ENCODE assay signal across 8 cellular contexts in genomic region chr12:120368789-120369475, GRCh38. TPM values are rescaled to one million over a fixed set of nuclear protein-coding genes. Genes with fewer than 3 reads are reported as not detected.
A peak's percentile ranks its signal among the peaks of the same experiment; 100 is the strongest.
DNase-seq lines count a peak whose midpoint lies in the region; ATAC-seq and TF ChIP-seq lines count a peak whose summit lies in the region.

Gene MSI1, minus strand, starts transcription at chr12:120369164. Its CDS starts 73 bp downstream, at chr12:120369091.

- peaks cover 33% of the 10 kb centered on the region for H3K27me3 ChIP-seq in mammary epithelial cell (ENCODE audit: insufficient read depth, low read length)
- no peaks in the 10 kb centered on the region for H3K27me3 ChIP-seq in vagina

- no peak within 1 kb of the TSS for H3K9ac ChIP-seq in mammary epithelial cell (ENCODE audit: insufficient read depth, low read length)

- intact Hi-C loops in Right ventricle myocardium superior (cut with DNase I) = no loop called here
- intact Hi-C loops in Right ventricle myocardium inferior (cut with DNase I) = no loop called here
- intact Hi-C loops in mammary epithelial cell (cut with micrococcal nuclease) = no loop called here
- intact Hi-C loops in vagina (cut with DNase I) = no loop called here

- H3K27ac ChIP-seq in mammary epithelial cell (ENCODE audit: insufficient read depth, low read depth, low read length) = no peak within 1 kb of the TSS
- peak within 1 kb of the TSS; percentile 10 for H3K27ac ChIP-seq in mesodermal cell (ENCODE audit: low read depth, low read length, severe bottlenecking)
- no peak within 1 kb of the TSS for H3K27ac ChIP-seq in vagina

- WGBS in mammary epithelial cell (ENCODE audit: low coverage, missing lambda C conversion rate) = no CpG with 5 or more reads among the region's 108 CpGs
- 0% methylated on average over 52 to 63 of the region's 108 CpGs for WGBS in mesodermal cell (ENCODE audit: insufficient coverage in 2 of 2), 2 experiments

- H3K4me1 ChIP-seq in mammary epithelial cell (ENCODE audit: insufficient read depth, low read length) (no peaks in the 10 kb centered on the region), mesodermal cell (ENCODE audit: control insufficient read depth, insufficient read depth, low read length, poor library complexity, severe bottlenecking) (peaks cover 14% of the 10 kb centered on the region), vagina (peaks cover 19% of the 10 kb centered on the region)

- no peaks in the 10 kb centered on the region for H3K79me2 ChIP-seq in mammary epithelial cell (ENCODE audit: insufficient read depth, low read length)

- TF ChIP-seq POLR2A in vagina (IDR thresholded peaks at IDR 0.05) = no peak

- H3K4me3 ChIP-seq in mammary epithelial cell (replicated peaks in 1 of 3; ENCODE audit: insufficient read depth in 1 of 3, low read depth in 2 of 3, low read length in 3 of 3) = peak within 1 kb of the TSS in 2 of 3 experiments; percentile 6 to 26
- H3K4me3 ChIP-seq in mesodermal cell (ENCODE audit: extremely low read depth, insufficient read depth, low read length, poor library complexity, severe bottlenecking) = peak within 1 kb of the TSS; percentile 77
- H3K4me3 ChIP-seq in vagina = peak within 1 kb of the TSS; percentile 54 to 66

- dilution Hi-C loops in mammary epithelial cell (cut with HindIII; ENCODE audit: low sequenced_read_pairs) = no loop called here

- no TSS peak for BruUV-seq in mammary epithelial cell (replicated peaks; lab: Mats Ljungman, UMichigan)

- DNase-seq in Right ventricle myocardium superior (peak; percentile 33), Right ventricle myocardium inferior (ENCODE audit: missing footprints) (no peak), mammary epithelial cell (no peak), vagina (ENCODE audit: extremely low spot score in 2 of 2) (no peak), SK-N-DZ (ENCODE audit: low spot score) (no peak), AML-193 (lab: John Stamatoyannopoulos, UW) (no peak), KBM-7 (no peak)

- H3K9me3 ChIP-seq in mammary epithelial cell (replicated peaks; ENCODE audit: insufficient read depth, low read length) (no peaks in the 10 kb centered on the region), mesodermal cell (ENCODE audit: control insufficient read depth, low read length) (no peaks in the 10 kb centered on the region), vagina (no peaks in the 10 kb centered on the region)

- peak within 1 kb of the TSS; percentile 62 for H3K4me2 ChIP-seq in mammary epithelial cell (ENCODE audit: insufficient read depth, low read depth, low read length)

- ATAC-seq in Right ventricle myocardium superior (ENCODE audit: poor library complexity) (no peak), Right ventricle myocardium inferior (no peak)

- TF ChIP-seq CTCF in mammary epithelial cell (conservative IDR thresholded peaks at IDR 0.05 in 1 of 2, IDR thresholded peaks at IDR 0.05 in 1 of 2; ENCODE audit: extremely low read depth in 1 of 2, insufficient read depth in 1 of 2, low read depth in 1 of 2, low read length in 2 of 2) = no peak
- TF ChIP-seq CTCF in vagina (IDR thresholded peaks at IDR 0.05) = no peak

- CTCF ChIA-PET in mammary epithelial cell (lab: Charles Lee; ENCODE audit: low non-redundant PET) = no interaction called here

- in situ Hi-C loops in mammary epithelial cell (cut with MboI; ENCODE audit: low sequenced_read_pairs in 2 of 2) (no loop called here), KBM-7 (cut with MboI; ENCODE audit: low pct_unique_long_range_greater_than_20kb, low sequenced_read_pairs) (no loop called here)

- peak within 1 kb of the TSS; percentile 31 for H2AFZ ChIP-seq in mammary epithelial cell (ENCODE audit: low read depth, low read length)

- no peaks in the 10 kb centered on the region for H4K20me1 ChIP-seq in mammary epithelial cell (ENCODE audit: insufficient read depth, low read length)

- H3K36me3 ChIP-seq in mammary epithelial cell (ENCODE audit: insufficient read depth, low read length) (no peaks in the 10 kb centered on the region), mesodermal cell (ENCODE audit: control insufficient read depth, insufficient read depth, low read length) (peaks cover 19% of the 10 kb centered on the region), vagina (no peaks in the 10 kb centered on the region)

RNA-seq across cellular contexts. Expression of gene MSI1, which starts in this region (rescaled TPM):
- total RNA-seq in Right ventricle myocardium superior (5.4 TPM), Right ventricle myocardium inferior (6.4 TPM), mammary epithelial cell (under 1 TPM; 0.24 to 0.67 TPM), vagina (3.7 TPM)
- not detected for polyA plus RNA-seq in mammary epithelial cell
- not detected for polyA minus RNA-seq in mammary epithelial cell
- 21.1 TPM for polyA plus RNA-seq in mesodermal cell (2013, experiment 1 of 2)
- 15.6 TPM for polyA plus RNA-seq in mesodermal cell (2013, experiment 2 of 2)
- 18.3 and 21.3 TPM in 2 replicates for polyA plus RNA-seq in SK-N-DZ (2014; cell fraction: cytosol; rRNA removed)
- polyA plus RNA-seq in SK-N-DZ (2014; cell fraction: nucleus; rRNA removed) = 9.6 and 10.6 TPM in 2 replicates

Comparison
In these comparisons a context has a peak if more than half of its experiments do, and no peak if none do; other contexts are left out.
1. H3K4me3 ChIP-seq: peak in every context shown above with its lines; median percentile 77 in mesodermal cell; 60 in vagina; 16 in mammary epithelial cell.